Comparison of ENCODE assay signal across 1 cellular context in the genomic region with DNA sequence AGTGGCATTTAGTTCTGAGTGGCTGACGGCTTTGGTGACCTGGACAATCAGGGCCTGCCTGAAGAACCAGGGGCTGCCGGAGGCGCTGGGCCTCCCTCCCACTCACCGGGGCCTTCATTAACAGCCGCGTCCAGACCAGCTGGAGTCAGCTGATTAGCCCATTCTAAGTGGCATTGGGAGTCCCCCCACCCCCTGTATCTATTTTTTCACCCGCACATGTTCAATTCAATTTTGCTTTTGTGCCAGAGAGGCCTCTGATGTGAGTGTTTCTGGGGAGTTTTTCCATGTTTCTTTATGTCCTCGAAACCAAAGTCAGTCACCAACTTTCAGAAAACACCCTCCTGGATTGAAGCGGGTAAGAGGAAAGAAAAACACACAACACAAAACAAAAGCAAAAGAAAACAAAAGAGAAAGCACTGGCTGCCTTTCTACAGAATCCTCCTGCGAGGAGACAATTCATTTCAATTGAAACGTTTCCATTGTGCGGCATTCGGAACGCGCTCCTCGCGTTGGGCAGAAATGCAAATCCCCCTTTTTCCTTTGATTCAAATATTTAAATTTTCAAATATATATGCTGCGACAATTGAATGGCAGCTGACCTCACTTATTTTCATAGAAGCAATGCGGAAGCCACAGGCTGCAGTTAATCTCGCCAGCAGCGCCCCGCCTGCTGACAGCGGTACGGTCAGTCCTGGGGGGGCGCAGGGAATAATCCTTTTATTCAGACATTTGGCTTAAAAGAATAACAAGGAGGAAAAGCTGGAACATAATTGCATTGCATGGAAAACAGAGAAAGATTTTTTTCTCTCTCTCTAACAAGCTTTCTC.
TF ChIP-seq lines count a peak whose summit lies in the region.

No MANE protein-coding gene starts in this region.

TF ChIP-seq in K562, 482 proteins besides CTCF, POLR2A, EP300 and RAD21 (continued from another document and continues in another):
- TF ChIP-seq, protein P1, sequence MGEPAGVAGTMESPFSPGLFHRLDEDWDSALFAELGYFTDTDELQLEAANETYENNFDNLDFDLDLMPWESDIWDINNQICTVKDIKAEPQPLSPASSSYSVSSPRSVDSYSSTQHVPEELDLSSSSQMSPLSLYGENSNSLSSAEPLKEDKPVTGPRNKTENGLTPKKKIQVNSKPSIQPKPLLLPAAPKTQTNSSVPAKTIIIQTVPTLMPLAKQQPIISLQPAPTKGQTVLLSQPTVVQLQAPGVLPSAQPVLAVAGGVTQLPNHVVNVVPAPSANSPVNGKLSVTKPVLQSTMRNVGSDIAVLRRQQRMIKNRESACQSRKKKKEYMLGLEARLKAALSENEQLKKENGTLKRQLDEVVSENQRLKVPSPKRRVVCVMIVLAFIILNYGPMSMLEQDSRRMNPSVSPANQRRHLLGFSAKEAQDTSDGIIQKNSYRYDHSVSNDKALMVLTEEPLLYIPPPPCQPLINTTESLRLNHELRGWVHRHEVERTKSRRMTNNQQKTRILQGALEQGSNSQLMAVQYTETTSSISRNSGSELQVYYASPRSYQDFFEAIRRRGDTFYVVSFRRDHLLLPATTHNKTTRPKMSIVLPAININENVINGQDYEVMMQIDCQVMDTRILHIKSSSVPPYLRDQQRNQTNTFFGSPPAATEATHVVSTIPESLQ (CRISPR knock-in tag; IDR thresholded peaks at IDR 0.05) = no peak
- TF ChIP-seq NBN (IDR thresholded peaks at IDR 0.05; ENCODE audit: low read depth) = no peak
- no peak for TF ChIP-seq MEF2A (IDR thresholded peaks at IDR 0.05; ENCODE audit: control insufficient read depth, low read depth, low read length)
- TF ChIP-seq NFYB (IDR thresholded peaks at IDR 0.05; ENCODE audit: extremely low read depth, insufficient read length) = peak; percentile 13
- no peak for TF ChIP-seq KHSRP (IDR thresholded peaks at IDR 0.05)
- no peak for TF ChIP-seq CAMTA2 (CRISPR knock-in tag; conservative IDR thresholded peaks at IDR 0.05)
- TF ChIP-seq KAT8 (IDR thresholded peaks at IDR 0.05; ENCODE audit: low read depth) = no peak
- TF ChIP-seq, protein P2, sequence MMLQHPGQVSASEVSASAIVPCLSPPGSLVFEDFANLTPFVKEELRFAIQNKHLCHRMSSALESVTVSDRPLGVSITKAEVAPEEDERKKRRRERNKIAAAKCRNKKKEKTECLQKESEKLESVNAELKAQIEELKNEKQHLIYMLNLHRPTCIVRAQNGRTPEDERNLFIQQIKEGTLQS (IDR thresholded peaks at IDR 0.05) = 0 out of 2 replicates have a peak, but pooled peaks have one; percentile 7
- TF ChIP-seq, protein P2 (CRISPR knock-in tag; conservative IDR thresholded peaks at IDR 0.05) = no peak
- no peak; the same call in 1 of the 2 replicates for TF ChIP-seq NCOA1 (IDR thresholded peaks at IDR 0.05; ENCODE audit: low read depth)
- no peak for TF ChIP-seq RBM34 (IDR thresholded peaks at IDR 0.05; ENCODE audit: borderline replicate concordance, insufficient read depth, low read length)
- no peak for TF ChIP-seq E2F3 (CRISPR knock-in tag; IDR thresholded peaks at IDR 0.05)
- TF ChIP-seq, protein P3, sequence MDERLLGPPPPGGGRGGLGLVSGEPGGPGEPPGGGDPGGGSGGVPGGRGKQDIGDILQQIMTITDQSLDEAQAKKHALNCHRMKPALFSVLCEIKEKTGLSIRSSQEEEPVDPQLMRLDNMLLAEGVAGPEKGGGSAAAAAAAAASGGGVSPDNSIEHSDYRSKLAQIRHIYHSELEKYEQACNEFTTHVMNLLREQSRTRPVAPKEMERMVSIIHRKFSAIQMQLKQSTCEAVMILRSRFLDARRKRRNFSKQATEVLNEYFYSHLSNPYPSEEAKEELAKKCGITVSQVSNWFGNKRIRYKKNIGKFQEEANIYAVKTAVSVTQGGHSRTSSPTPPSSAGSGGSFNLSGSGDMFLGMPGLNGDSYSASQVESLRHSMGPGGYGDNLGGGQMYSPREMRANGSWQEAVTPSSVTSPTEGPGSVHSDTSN (CRISPR knock-in tag; IDR thresholded peaks at IDR 0.05; ENCODE audit: low read depth) = no peak
- TF ChIP-seq, protein P3 (tag; conservative IDR thresholded peaks at IDR 0.05; ENCODE audit: low read depth) = peak; percentile 45
- TF ChIP-seq ZKSCAN8 (CRISPR knock-in tag; IDR thresholded peaks at IDR 0.05) = 0 out of 2 replicates have a peak, but pooled peaks have one; percentile 65
- TF ChIP-seq, protein P4, sequence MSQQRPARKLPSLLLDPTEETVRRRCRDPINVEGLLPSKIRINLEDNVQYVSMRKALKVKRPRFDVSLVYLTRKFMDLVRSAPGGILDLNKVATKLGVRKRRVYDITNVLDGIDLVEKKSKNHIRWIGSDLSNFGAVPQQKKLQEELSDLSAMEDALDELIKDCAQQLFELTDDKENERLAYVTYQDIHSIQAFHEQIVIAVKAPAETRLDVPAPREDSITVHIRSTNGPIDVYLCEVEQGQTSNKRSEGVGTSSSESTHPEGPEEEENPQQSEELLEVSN (IDR thresholded peaks at IDR 0.05; ENCODE audit: borderline replicate concordance in 1 of 2, extremely low read depth in 1 of 2, insufficient read depth in 1 of 2, insufficient read length in 1 of 2, low read depth in 1 of 2, low read length in 1 of 2, poor library complexity in 1 of 2, severe bottlenecking in 1 of 2) = peak in 1 of 2 experiments; percentile 31
- TF ChIP-seq, protein P5, sequence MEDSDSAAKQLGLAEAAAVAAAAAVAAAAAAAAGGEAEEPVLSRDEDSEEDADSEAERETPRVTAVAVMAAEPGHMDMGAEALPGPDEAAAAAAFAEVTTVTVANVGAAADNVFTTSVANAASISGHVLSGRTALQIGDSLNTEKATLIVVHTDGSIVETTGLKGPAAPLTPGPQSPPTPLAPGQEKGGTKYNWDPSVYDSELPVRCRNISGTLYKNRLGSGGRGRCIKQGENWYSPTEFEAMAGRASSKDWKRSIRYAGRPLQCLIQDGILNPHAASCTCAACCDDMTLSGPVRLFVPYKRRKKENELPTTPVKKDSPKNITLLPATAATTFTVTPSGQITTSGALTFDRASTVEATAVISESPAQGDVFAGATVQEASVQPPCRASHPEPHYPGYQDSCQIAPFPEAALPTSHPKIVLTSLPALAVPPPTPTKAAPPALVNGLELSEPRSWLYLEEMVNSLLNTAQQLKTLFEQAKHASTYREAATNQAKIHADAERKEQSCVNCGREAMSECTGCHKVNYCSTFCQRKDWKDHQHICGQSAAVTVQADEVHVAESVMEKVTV (CRISPR knock-in tag; IDR thresholded peaks at IDR 0.05) = no peak
- TF ChIP-seq NFXL1 (CRISPR knock-in tag; IDR thresholded peaks at IDR 0.05) = no peak
- TF ChIP-seq HNRNPH1 (optimal IDR thresholded peaks at IDR 0.05; ENCODE audit: low read depth, low read length) = no peak
- TF ChIP-seq XRCC4 (IDR thresholded peaks at IDR 0.05; ENCODE audit: extremely low read depth, insufficient read depth, insufficient read length) = no peak
- no peak for TF ChIP-seq NR2F6 (CRISPR knock-in tag; IDR thresholded peaks at IDR 0.05)
- TF ChIP-seq, protein P6, sequence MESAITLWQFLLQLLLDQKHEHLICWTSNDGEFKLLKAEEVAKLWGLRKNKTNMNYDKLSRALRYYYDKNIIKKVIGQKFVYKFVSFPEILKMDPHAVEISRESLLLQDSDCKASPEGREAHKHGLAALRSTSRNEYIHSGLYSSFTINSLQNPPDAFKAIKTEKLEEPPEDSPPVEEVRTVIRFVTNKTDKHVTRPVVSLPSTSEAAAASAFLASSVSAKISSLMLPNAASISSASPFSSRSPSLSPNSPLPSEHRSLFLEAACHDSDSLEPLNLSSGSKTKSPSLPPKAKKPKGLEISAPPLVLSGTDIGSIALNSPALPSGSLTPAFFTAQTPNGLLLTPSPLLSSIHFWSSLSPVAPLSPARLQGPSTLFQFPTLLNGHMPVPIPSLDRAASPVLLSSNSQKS (CRISPR knock-in tag; IDR thresholded peaks at IDR 0.05) = no peak
- TF ChIP-seq, protein P7, sequence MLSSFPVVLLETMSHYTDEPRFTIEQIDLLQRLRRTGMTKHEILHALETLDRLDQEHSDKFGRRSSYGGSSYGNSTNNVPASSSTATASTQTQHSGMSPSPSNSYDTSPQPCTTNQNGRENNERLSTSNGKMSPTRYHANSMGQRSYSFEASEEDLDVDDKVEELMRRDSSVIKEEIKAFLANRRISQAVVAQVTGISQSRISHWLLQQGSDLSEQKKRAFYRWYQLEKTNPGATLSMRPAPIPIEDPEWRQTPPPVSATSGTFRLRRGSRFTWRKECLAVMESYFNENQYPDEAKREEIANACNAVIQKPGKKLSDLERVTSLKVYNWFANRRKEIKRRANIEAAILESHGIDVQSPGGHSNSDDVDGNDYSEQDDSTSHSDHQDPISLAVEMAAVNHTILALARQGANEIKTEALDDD (IDR thresholded peaks at IDR 0.05) = no peak
- TF ChIP-seq, protein P8, sequence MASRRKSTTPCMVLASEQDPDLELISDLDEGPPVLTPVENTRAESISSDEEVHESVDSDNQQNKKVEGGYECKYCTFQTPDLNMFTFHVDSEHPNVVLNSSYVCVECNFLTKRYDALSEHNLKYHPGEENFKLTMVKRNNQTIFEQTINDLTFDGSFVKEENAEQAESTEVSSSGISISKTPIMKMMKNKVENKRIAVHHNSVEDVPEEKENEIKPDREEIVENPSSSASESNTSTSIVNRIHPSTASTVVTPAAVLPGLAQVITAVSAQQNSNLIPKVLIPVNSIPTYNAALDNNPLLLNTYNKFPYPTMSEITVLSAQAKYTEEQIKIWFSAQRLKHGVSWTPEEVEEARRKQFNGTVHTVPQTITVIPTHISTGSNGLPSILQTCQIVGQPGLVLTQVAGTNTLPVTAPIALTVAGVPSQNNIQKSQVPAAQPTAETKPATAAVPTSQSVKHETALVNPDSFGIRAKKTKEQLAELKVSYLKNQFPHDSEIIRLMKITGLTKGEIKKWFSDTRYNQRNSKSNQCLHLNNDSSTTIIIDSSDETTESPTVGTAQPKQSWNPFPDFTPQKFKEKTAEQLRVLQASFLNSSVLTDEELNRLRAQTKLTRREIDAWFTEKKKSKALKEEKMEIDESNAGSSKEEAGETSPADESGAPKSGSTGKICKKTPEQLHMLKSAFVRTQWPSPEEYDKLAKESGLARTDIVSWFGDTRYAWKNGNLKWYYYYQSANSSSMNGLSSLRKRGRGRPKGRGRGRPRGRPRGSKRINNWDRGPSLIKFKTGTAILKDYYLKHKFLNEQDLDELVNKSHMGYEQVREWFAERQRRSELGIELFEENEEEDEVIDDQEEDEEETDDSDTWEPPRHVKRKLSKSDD (conservative IDR thresholded peaks at IDR 0.05; ENCODE audit: low read length) = no peak
- no peak for TF ChIP-seq NR4A1 (CRISPR knock-in tag; IDR thresholded peaks at IDR 0.05)
- TF ChIP-seq NR4A1 (tag; IDR thresholded peaks at IDR 0.05) = no peak
- TF ChIP-seq, protein P9, sequence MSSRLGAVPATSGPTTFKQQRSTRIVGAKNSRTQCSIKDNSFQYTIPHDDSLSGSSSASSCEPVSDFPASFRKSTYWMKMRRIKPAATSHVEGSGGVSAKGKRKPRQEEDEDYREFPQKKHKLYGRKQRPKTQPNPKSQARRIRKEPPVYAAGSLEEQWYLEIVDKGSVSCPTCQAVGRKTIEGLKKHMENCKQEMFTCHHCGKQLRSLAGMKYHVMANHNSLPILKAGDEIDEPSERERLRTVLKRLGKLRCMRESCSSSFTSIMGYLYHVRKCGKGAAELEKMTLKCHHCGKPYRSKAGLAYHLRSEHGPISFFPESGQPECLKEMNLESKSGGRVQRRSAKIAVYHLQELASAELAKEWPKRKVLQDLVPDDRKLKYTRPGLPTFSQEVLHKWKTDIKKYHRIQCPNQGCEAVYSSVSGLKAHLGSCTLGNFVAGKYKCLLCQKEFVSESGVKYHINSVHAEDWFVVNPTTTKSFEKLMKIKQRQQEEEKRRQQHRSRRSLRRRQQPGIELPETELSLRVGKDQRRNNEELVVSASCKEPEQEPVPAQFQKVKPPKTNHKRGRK (tag; IDR thresholded peaks at IDR 0.05) = no peak
- no peak for TF ChIP-seq MCM3 (IDR thresholded peaks at IDR 0.05)
- peak; percentile 92 for TF ChIP-seq CBFA2T3 (IDR thresholded peaks at IDR 0.05)
- no peak for TF ChIP-seq HCFC1 (IDR thresholded peaks at IDR 0.05; ENCODE audit: low read depth, low read length)
- TF ChIP-seq, protein P10, sequence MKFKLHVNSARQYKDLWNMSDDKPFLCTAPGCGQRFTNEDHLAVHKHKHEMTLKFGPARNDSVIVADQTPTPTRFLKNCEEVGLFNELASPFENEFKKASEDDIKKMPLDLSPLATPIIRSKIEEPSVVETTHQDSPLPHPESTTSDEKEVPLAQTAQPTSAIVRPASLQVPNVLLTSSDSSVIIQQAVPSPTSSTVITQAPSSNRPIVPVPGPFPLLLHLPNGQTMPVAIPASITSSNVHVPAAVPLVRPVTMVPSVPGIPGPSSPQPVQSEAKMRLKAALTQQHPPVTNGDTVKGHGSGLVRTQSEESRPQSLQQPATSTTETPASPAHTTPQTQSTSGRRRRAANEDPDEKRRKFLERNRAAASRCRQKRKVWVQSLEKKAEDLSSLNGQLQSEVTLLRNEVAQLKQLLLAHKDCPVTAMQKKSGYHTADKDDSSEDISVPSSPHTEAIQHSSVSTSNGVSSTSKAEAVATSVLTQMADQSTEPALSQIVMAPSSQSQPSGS (CRISPR knock-in tag; IDR thresholded peaks at IDR 0.05) = no peak
- no peak for TF ChIP-seq HNRNPK (IDR thresholded peaks at IDR 0.05; ENCODE audit: low read depth, low read length, poor library complexity, severe bottlenecking)
- no peak for TF ChIP-seq GABPB2 (CRISPR knock-in tag; conservative IDR thresholded peaks at IDR 0.05)
- no peak for TF ChIP-seq FOXA1 (IDR thresholded peaks at IDR 0.05; ENCODE audit: borderline replicate concordance)
- no peak for TF ChIP-seq SMAD3 (CRISPR knock-in tag; conservative IDR thresholded peaks at IDR 0.05)
- TF ChIP-seq, protein P11, sequence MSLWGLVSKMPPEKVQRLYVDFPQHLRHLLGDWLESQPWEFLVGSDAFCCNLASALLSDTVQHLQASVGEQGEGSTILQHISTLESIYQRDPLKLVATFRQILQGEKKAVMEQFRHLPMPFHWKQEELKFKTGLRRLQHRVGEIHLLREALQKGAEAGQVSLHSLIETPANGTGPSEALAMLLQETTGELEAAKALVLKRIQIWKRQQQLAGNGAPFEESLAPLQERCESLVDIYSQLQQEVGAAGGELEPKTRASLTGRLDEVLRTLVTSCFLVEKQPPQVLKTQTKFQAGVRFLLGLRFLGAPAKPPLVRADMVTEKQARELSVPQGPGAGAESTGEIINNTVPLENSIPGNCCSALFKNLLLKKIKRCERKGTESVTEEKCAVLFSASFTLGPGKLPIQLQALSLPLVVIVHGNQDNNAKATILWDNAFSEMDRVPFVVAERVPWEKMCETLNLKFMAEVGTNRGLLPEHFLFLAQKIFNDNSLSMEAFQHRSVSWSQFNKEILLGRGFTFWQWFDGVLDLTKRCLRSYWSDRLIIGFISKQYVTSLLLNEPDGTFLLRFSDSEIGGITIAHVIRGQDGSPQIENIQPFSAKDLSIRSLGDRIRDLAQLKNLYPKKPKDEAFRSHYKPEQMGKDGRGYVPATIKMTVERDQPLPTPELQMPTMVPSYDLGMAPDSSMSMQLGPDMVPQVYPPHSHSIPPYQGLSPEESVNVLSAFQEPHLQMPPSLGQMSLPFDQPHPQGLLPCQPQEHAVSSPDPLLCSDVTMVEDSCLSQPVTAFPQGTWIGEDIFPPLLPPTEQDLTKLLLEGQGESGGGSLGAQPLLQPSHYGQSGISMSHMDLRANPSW (CRISPR knock-in tag; IDR thresholded peaks at IDR 0.05) = no peak
- TF ChIP-seq CBX3 (IDR thresholded peaks at IDR 0.05; ENCODE audit: borderline replicate concordance in 1 of 2, low read length in 2 of 2) = no peak
- TF ChIP-seq ZZZ3 (IDR thresholded peaks at IDR 0.05) = no peak
